17 cellular contexts compared by ENCODE assay signal in genomic region chr7:156379242-156380070, GRCh38.
"Had no signal": no experiment of that assay in that cellular context is flagged by ENCODE, and none has a peak within 500 bp of the region (broad histone marks: within the 10 kb centered on the region; RNA-seq: fewer than 3 reads in every experiment).

No MANE protein-coding gene starts in this region.

- H3K36me3 ChIP-seq: ascending aorta, cardiac muscle cell, esophagus squamous epithelium, neural progenitor cell, tibial artery had no signal

- H3K9ac ChIP-seq: neural progenitor cell, parathyroid adenoma had no signal

- H3K4me2 ChIP-seq: neural progenitor cell had no signal

- H3K4me1 ChIP-seq: ascending aorta, esophagus squamous epithelium, neural progenitor cell, parathyroid adenoma had no signal

- DNase-seq: activated CD4-positive, alpha-beta T cell treated with anti-CD3 and anti-CD28 coated beads for 48 hours; activated CD8-positive, alpha-beta memory T cell treated with anti-CD3 and anti-CD28 coated beads, Interleukin-2, amount 50 U/mL, for 48 hours; activated CD8-positive, alpha-beta T cell treated with anti-CD3 and anti-CD28 coated beads, Interleukin-2, amount 10 ng/mL, durations not matched to agents 7 days and 5 days; activated naive CD4-positive, alpha-beta T cell treated with Interleukin-2 at 50 U/mL for 16 hours; activated naive CD8-positive, alpha-beta T cell treated with anti-CD3 and anti-CD28 coated beads, Interleukin-2, amount 50 U/mL, for 24 hours; esophagus squamous epithelium; foreskin fibroblast; left colon; retina; T-cell; tibial artery had no signal

- ATAC-seq: activated CD8-positive, alpha-beta T cell treated with anti-CD3 and anti-CD28 coated beads, Interleukin-2, amount 10 ng/mL, durations not matched to agents 7 days and 5 days; activated naive CD8-positive, alpha-beta T cell treated with anti-CD3 and anti-CD28 coated beads, Interleukin-2, amount 50 U/mL, for 24 hours; left colon; T-cell had no signal

- H3K27ac ChIP-seq: ascending aorta, cardiac muscle cell, esophagus squamous epithelium, neural progenitor cell, parathyroid adenoma, skin epidermis, tibial artery had no signal

- FAIRE-seq: colon had no signal

- H3K9me3 ChIP-seq: ascending aorta, esophagus squamous epithelium, tibial artery had no signal

- H3K27me3 ChIP-seq: ascending aorta, cardiac muscle cell, neural progenitor cell, tibial artery had no signal

- H3K79me2 ChIP-seq: parathyroid adenoma had no signal

- H3K4me3 ChIP-seq: ascending aorta, cardiac muscle cell, esophagus squamous epithelium, neural progenitor cell, skin epidermis, tibial artery had no signal

- H2AFZ ChIP-seq: neural progenitor cell, parathyroid adenoma had no signal
